In genomic region chr4:72295966-72296557, GRCh38 we compare ENCODE assay signal across 8 cellular contexts.
DNase-seq lines count a peak whose midpoint lies in the region; ATAC-seq, FAIRE-seq and TF ChIP-seq lines count a peak whose summit lies in the region.

No MANE protein-coding gene starts in this region.

- whole genome bisulfite sequencing in pancreas, 2 donors = 11 to 17% methylated on average over 5 of the region's 5 CpGs

- no peaks in the 10 kb centered on the region; the same call in 1 of the 2 replicates for H3K36me3 ChIP-seq in BE2C
- no peaks in the 10 kb centered on the region for H3K36me3 ChIP-seq in pancreas

- H3K27ac ChIP-seq in RWPE1 (no peak overlapping the region), pancreas (no peak overlapping the region)

- peak; percentile 73 for ATAC-seq in GM18870 (IDR thresholded peaks at IDR 0.05; ENCODE audit: unreplicated experiment)
- peak; percentile 77 for ATAC-seq in HG03378 (IDR thresholded peaks at IDR 0.05; ENCODE audit: unreplicated experiment)
- peak; percentile 61 to 90 (median 84) for ATAC-seq in pancreas
- no peak for ATAC-seq in GM19023 (IDR thresholded peaks at IDR 0.05; ENCODE audit: unreplicated experiment)

- CTCF ChIA-PET in RWPE1 (lab: Yijun Ruan, JAX) = interaction anchor here (0.6 to 1.7 kb wide), 13 partner anchors 8 to 725 kb away, joined by 3 to 5 read pairs (median 3); no protein-coding TSS in a partner anchor

- no peak overlapping the region for H3K4me3 ChIP-seq in BE2C (ENCODE audit: low read depth, low read length)
- H3K4me3 ChIP-seq in fibroblast of mammary gland (ENCODE audit: control insufficient read depth, low read depth, low read length) = no peak overlapping the region
- H3K4me3 ChIP-seq in pancreas = no peak overlapping the region

- H3K4me1 ChIP-seq in BE2C (peaks cover 19% of the 10 kb centered on the region), pancreas (no peaks in the 10 kb centered on the region)

- H3K9me3 ChIP-seq in BE2C (no peaks in the 10 kb centered on the region; the same call in 1 of the 2 replicates), pancreas (no peaks in the 10 kb centered on the region)

- POLR2A ChIA-PET in RWPE1 (lab: Yijun Ruan, JAX; ENCODE audit: low non-redundant PET) = no interaction called here

- peak; percentile 86 for FAIRE-seq in pancreas (lab: Jason Lieb, UNC)

- DNase-seq in BE2C (no peak), RWPE1 (ENCODE audit: low spot score) (peak; percentile 31), fibroblast of mammary gland (ENCODE audit: low read depth) (peak; percentile 65), pancreas (no peak)
- DNase-seq in effector CD8-positive, alpha-beta T cell (lab: John Stamatoyannopoulos, UW) = no peak

- H3K27me3 ChIP-seq in BE2C = no peaks in the 10 kb centered on the region
- no peaks in the 10 kb centered on the region for H3K27me3 ChIP-seq in pancreas

- intact Hi-C loops in pancreas (cut with DNase I) = no loop called here

- peak; percentile 81 for TF ChIP-seq CTCF in BE2C (IDR thresholded peaks at IDR 0.05; ENCODE audit: low read depth, low read length)
- peak; percentile 77 for TF ChIP-seq CTCF in RWPE1 (conservative IDR thresholded peaks at IDR 0.05; ENCODE audit: low read depth)
- TF ChIP-seq CTCF in fibroblast of mammary gland (conservative IDR thresholded peaks at IDR 0.05; ENCODE audit: control insufficient read depth, insufficient read depth, low read depth, low read length) = peak; percentile 74
- peak in 2 of 4 donors; percentile 32 to 34 for TF ChIP-seq CTCF in pancreas (IDR thresholded peaks at IDR 0.05)

Comparison
In these comparisons a context has a peak if more than half of its experiments do, and no peak if none do; other contexts are left out.
1. DNase-seq: peak in RWPE1 (single experiment) and fibroblast of mammary gland (single experiment); none in BE2C (single experiment), pancreas (0 of 6) and effector CD8-positive, alpha-beta T cell (single experiment).